In the genomic region with DNA sequence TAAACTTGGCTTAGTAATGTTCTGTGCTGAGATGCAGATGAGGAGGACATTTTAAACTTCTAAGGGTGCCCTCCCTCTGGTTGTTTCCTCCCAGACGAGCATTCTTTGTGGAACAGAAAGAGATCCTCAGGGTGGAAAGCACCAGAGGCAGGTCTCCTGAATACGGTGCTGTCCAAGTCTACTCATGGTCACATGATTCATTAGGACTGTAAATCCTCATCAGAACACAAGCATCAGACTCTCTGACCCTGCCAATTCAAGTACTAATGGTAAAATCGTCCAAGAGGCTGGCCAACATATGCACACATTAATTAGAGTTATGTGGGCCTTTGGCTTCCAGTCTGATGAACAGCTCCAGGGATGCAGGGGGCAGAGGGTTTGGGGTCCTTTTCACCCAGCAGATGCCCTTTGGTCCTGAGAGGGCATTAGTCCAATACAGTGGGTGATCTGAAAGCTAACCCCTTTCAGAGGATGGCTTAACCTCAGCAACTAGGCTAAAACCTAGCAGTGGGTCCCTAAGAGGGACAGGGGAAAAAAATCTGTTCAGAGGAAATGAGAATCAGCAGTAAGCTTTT, we compare ENCODE assay signal across 25 cellular contexts. TPM values are rescaled to one million over a fixed set of nuclear protein-coding genes. Genes with fewer than 3 reads are reported as not detected.
"Had no signal": no experiment of that assay in that cellular context is flagged by ENCODE, and none has a peak within 500 bp of the region (broad histone marks: within the 10 kb centered on the region; RNA-seq: fewer than 3 reads in every experiment).

No MANE protein-coding gene starts in this region.

- ATAC-seq: activated CD4-positive, alpha-beta T cell treated with anti-CD3 and anti-CD28 coated beads for 36 hours; activated CD8-positive, alpha-beta T cell treated with anti-CD3 and anti-CD28 coated beads for 36 hours; activated T-cell treated with anti-CD3 and anti-CD28 coated beads, Interleukin-2, amount 50 U/mL, for 72 hours; K562 had no signal

- H3K9me3 ChIP-seq: Peyer's patch had no signal

- H3K27ac ChIP-seq: Peyer's patch, RWPE1, WERI-Rb-1 had no signal

- H3K36me3 ChIP-seq: Peyer's patch, WERI-Rb-1 had no signal

- H3K27ac Mint-ChIP-seq: activated CD4-positive, alpha-beta T cell treated with anti-CD3 and anti-CD28 coated beads for 36 hours; activated CD8-positive, alpha-beta T cell treated with anti-CD3 and anti-CD28 coated beads for 36 hours; activated naive CD4-positive, alpha-beta T cell treated with anti-CD3 and anti-CD28 coated beads, Interleukin-2, amount 10 ng/mL, durations not matched to agents 7 days and 5 days; activated naive CD8-positive, alpha-beta T cell treated with anti-CD3 and anti-CD28 coated beads for 36 hours; activated T-cell treated with anti-CD3 and anti-CD28 coated beads, Interleukin-2, amount 50 U/mL, for 72 hours; activated T-helper 2 cell treated with anti-CD3 and anti-CD28 coated beads, Interferon-gamma antibody, Interleukin-2, Interleukin-4, amounts not matched to agents 10 μg/mL and 5 μg/mL and 100 μg/mL, durations not matched to agents 14 hours and 24 hours and 36 hours had no signal

- DNase-seq: activated CD4-positive, alpha-beta T cell treated with anti-CD3 and anti-CD28 coated beads for 36 hours; activated CD8-positive, alpha-beta memory T cell treated with anti-CD3 and anti-CD28 coated beads, Interleukin-2, amount 50 U/mL, for 4 hours; activated CD8-positive, alpha-beta T cell treated with anti-CD3 and anti-CD28 coated beads for 36 hours; activated gamma-delta T cell treated with Interleukin-2 at 50 U/mL for 16 hours; activated naive CD4-positive, alpha-beta T cell treated with anti-CD3 and anti-CD28 coated beads, Interleukin-2, amount 10 ng/mL, durations not matched to agents 7 days and 5 days; activated naive CD8-positive, alpha-beta T cell treated with anti-CD3 and anti-CD28 coated beads for 36 hours; activated T-cell treated with anti-CD3 and anti-CD28 coated beads, Interleukin-2, amount 50 U/mL, for 72 hours; anterior cingulate cortex; caudate nucleus; Karpas-422; MM.1S; NCI-H1105 treated with DMSO at 0.1 percent for 48 hours; NCI-H1436 treated with DMSO at 0.1 percent for 48 hours; NCI-H187; NCI-H2081; NCI-H510A treated with DMSO at 0.1 percent for 48 hours; NCI-H69; Peyer's patch; SIG-M5; T-helper 1 cell; WERI-Rb-1 had no signal

- H3K4me3 ChIP-seq: K562, Peyer's patch had no signal

- H3K4me3 Mint-ChIP-seq: activated CD4-positive, alpha-beta T cell treated with anti-CD3 and anti-CD28 coated beads for 36 hours; activated CD8-positive, alpha-beta T cell treated with anti-CD3 and anti-CD28 coated beads for 36 hours; activated naive CD4-positive, alpha-beta T cell treated with anti-CD3 and anti-CD28 coated beads, Interleukin-2, amount 10 ng/mL, durations not matched to agents 7 days and 5 days; activated naive CD8-positive, alpha-beta T cell treated with anti-CD3 and anti-CD28 coated beads for 36 hours; activated T-cell treated with anti-CD3 and anti-CD28 coated beads, Interleukin-2, amount 50 U/mL, for 72 hours had no signal

- H3K9me3 Mint-ChIP-seq: activated naive CD4-positive, alpha-beta T cell treated with anti-CD3 and anti-CD28 coated beads, Interleukin-2, amount 10 ng/mL, durations not matched to agents 7 days and 5 days; activated T-helper 2 cell treated with anti-CD3 and anti-CD28 coated beads, Interferon-gamma antibody, Interleukin-2, Interleukin-4, amounts not matched to agents 10 μg/mL and 5 μg/mL and 100 μg/mL, durations not matched to agents 14 hours and 24 hours and 36 hours had no signal

RNA-seq across cellular contexts. Expression of gene HAND2, which starts 18.2 kb away (rescaled TPM):
- total RNA-seq: activated CD4-positive, alpha-beta T cell treated with anti-CD3 and anti-CD28 coated beads for 36 hours; activated CD8-positive, alpha-beta T cell treated with anti-CD3 and anti-CD28 coated beads for 36 hours; activated naive CD8-positive, alpha-beta T cell treated with anti-CD3 and anti-CD28 coated beads for 36 hours; activated T-cell treated with anti-CD3 and anti-CD28 coated beads, Interleukin-2, amount 50 U/mL, for 72 hours; activated T-helper 2 cell treated with anti-CD3 and anti-CD28 coated beads, Interferon-gamma antibody, Interleukin-2, Interleukin-4, amounts not matched to agents 10 μg/mL and 5 μg/mL and 100 μg/mL, durations not matched to agents 14 hours and 24 hours and 36 hours; T-helper 2 cell treated with Interferon-gamma antibody and Interleukin-4, amounts not matched to agents 100 ng/mL and 5 ng/mL, for 36 hours had no signal
